Comparison of ENCODE assay signal across 8 cellular contexts in genomic region chr11:67409261-67409666, GRCh38. TPM values are rescaled to one million over a fixed set of nuclear protein-coding genes. Genes with fewer than 3 reads are reported as not detected.
DNase-seq lines count a peak whose midpoint lies in the region; ATAC-seq and TF ChIP-seq lines count a peak whose summit lies in the region.

No MANE protein-coding gene starts in this region.

- no peaks in the 10 kb centered on the region for H3K9me3 ChIP-seq in KOPT-K1 (ENCODE audit: insufficient read depth, low read length, poor library complexity, severe bottlenecking)

- H3K27me3 ChIP-seq in foreskin keratinocyte = peaks cover 33% of the 10 kb centered on the region

- H3K36me3 ChIP-seq in KOPT-K1 (ENCODE audit: insufficient read depth, low read length) = peaks cover 44% of the 10 kb centered on the region

- DNase-seq in activated gamma-delta T cell treated with Interleukin-2 at 50 U/mL for 16 hours = peak; percentile 82
- DNase-seq in stimulated activated CD8-positive, alpha-beta memory T cell treated with anti-CD3 and anti-CD28 coated beads, Interleukin-12 subunit alpha, Interleukin-12 subunit beta, amount 100 ng/mL, for 4 hours (ENCODE audit: low read depth) = peak; percentile 39
- DNase-seq in foreskin keratinocyte = no peak
- DNase-seq in coronary artery (ENCODE audit: low spot score) = no peak
- DNase-seq in NCI-H524 treated with DMSO at 0.1 percent for 48 hours (lab: John Stamatoyannopoulos, UW) = no peak
- no peak for DNase-seq in dedifferentiated amniotic fluid mesenchymal stem cell (ENCODE audit: extremely low spot score)

- peak; percentile 42 for ATAC-seq in GM18873 (IDR thresholded peaks at IDR 0.05; ENCODE audit: low FRiP score, unreplicated experiment)
- no peak for ATAC-seq in foreskin keratinocyte

- H3K27ac ChIP-seq in KOPT-K1 (ENCODE audit: low read depth, low read length, poor library complexity, severe bottlenecking) (peak overlapping the region; percentile 96), foreskin keratinocyte (no peak overlapping the region), coronary artery (no peak overlapping the region)

- H3K4me3 ChIP-seq in coronary artery = no peak overlapping the region

- TF ChIP-seq CTCF in foreskin keratinocyte (conservative IDR thresholded peaks at IDR 0.05) (no peak), coronary artery (IDR thresholded peaks at IDR 0.05) (no peak)

- no peaks in the 10 kb centered on the region for H3K4me1 ChIP-seq in foreskin keratinocyte

RNA-seq across cellular contexts. Expression of gene TBC1D10C, which starts 5.4 kb away (rescaled TPM):
- total RNA-seq in foreskin keratinocyte = not detected in 2 replicates
- polyA plus RNA-seq in foreskin keratinocyte = not detected in 2 replicates

RNA-seq across cellular contexts. Expression of gene CARNS1, which starts 6.2 kb away (rescaled TPM):
- not detected in 2 replicates for total RNA-seq in foreskin keratinocyte
- polyA plus RNA-seq in foreskin keratinocyte = 0.01 TPM in 1 of 2 replicates, not detected in the other

RNA-seq across cellular contexts. Expression of gene PPP1CA, which starts 7.6 kb away (rescaled TPM):
- 205 and 207 TPM in 2 replicates for total RNA-seq in foreskin keratinocyte
- polyA plus RNA-seq in foreskin keratinocyte = 235 and 239 TPM in 2 replicates

RNA-seq across cellular contexts. Expression of gene RAD9A, which starts 17.5 kb away (rescaled TPM):
- 9.2 and 10.0 TPM in 2 replicates for total RNA-seq in foreskin keratinocyte
- polyA plus RNA-seq in foreskin keratinocyte = 13.4 and 14.1 TPM in 2 replicates

RNA-seq across cellular contexts. Expression of gene RPS6KB2, which starts 19.0 kb away (rescaled TPM):
- 68.8 and 76.4 TPM in 2 replicates for total RNA-seq in foreskin keratinocyte
- polyA plus RNA-seq in foreskin keratinocyte = 77.5 and 91.5 TPM in 2 replicates

Comparison
In these comparisons a context has a peak if more than half of its experiments do, and no peak if none do; other contexts are left out.
1. DNase-seq: peak in activated gamma-delta T cell treated with Interleukin-2 at 50 U/mL for 16 hours (single experiment) and stimulated activated CD8-positive, alpha-beta memory T cell treated with anti-CD3 and anti-CD28 coated beads, Interleukin-12 subunit alpha, Interleukin-12 subunit beta, amount 100 ng/mL, for 4 hours (single experiment); none in foreskin keratinocyte (0 of 2), coronary artery (single experiment), NCI-H524 treated with DMSO at 0.1 percent for 48 hours (single experiment) and dedifferentiated amniotic fluid mesenchymal stem cell (single experiment).